Comparison of ENCODE assay signal across 27 cellular contexts in the genomic region with DNA sequence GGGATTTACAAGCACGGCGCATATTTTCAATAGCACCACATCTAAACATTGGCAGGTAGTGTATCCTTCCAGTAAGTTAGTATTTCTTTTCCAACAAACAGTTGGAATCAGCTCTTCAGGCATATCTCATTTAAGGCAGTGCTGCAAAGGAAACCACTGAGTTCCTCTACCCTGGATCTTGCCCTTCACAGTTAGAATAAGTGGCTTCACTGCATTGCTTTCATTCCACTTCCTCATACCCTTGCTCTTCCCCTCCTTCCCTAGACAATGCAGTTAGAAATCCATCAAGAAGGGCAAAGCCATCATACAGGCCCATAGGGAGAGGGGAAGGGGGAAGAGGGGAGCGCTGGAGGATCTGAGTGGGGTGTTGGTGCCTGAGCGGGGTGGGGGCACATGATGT.
"Had no signal": no experiment of that assay in that cellular context is flagged by ENCODE, and none has a peak within 500 bp of the region (broad histone marks: within the 10 kb centered on the region; RNA-seq: fewer than 3 reads in every experiment).

No MANE protein-coding gene starts in this region.

- H3K27ac ChIP-seq: adrenal gland, SK-N-MC had no signal

- H3K4me3 ChIP-seq: adrenal gland, MG63, SK-N-MC had no signal

- ATAC-seq: activated CD4-positive, CD25-positive, alpha-beta regulatory T cell treated with anti-CD3 and anti-CD28 coated beads, Interleukin-2, amount 50 U/mL, for 24 hours; activated CD8-positive, alpha-beta T cell treated with anti-CD3 and anti-CD28 coated beads, Interleukin-2, amount 10 ng/mL, durations not matched to agents 7 days and 5 days; Panc1; Right ventricle myocardium inferior had no signal

- H3K36me3 ChIP-seq: adrenal gland, MG63 had no signal

- H3K27me3 ChIP-seq: MG63 had no signal

- H3K4me1 ChIP-seq: adrenal gland had no signal

- H3K9me3 ChIP-seq: adrenal gland, MG63 had no signal

- DNase-seq: activated CD4-positive, alpha-beta T cell treated with anti-CD3 and anti-CD28 coated beads for 4 hours; activated CD8-positive, alpha-beta memory T cell treated with anti-CD3 and anti-CD28 coated beads, Interleukin-2, amount 50 U/mL, for 48 hours; activated CD8-positive, alpha-beta T cell treated with anti-CD3 and anti-CD28 coated beads, Interleukin-2, amount 10 ng/mL, durations not matched to agents 7 days and 5 days; activated naive CD4-positive, alpha-beta T cell treated with anti-CD3 and anti-CD28 coated beads, Interleukin-2, amount 50 U/mL, for 16 hours; activated naive CD8-positive, alpha-beta T cell treated with anti-CD3 and anti-CD28 coated beads, Interleukin-2, amount 10 ng/mL, durations not matched to agents 7 days and 5 days; activated T-cell treated with anti-CD3 and anti-CD28 coated beads, Interleukin-2, amount 50 U/mL, for 1 hour; adrenal gland; anterior cingulate cortex; cerebellar nuclear complex; KBM-7; MG63; NCI-H1092; NCI-H1417; NCI-H1930; NCI-H2107; NCI-H2171 treated with DMSO at 0.1 percent for 48 hours; NCI-H226; NCI-H510A; NCI-H526 treated with DMSO at 0.1 percent for 48 hours; NCI-H82; OCI-M1; RPMI8226; T-helper 2 cell had no signal
